17 cellular contexts compared by ENCODE assay signal in the genomic region with DNA sequence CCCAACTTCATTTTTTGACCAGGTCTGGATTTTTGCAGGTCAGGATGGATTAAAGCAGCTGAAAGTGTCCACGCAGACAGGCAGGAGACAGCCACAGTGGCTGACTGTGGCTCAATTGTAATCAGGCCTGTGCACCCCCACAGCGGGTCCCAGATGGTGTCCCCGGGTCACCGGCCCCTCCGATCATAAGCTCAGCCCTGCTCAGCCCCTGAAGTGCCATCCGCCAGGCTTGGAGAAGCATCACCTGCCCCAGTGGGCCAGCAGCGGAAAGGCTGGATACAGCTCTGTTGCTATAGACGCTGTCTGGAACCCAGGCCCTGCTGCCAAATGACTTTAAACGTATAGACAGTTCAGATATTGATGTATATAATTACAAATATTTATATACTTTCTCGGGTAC.
"Had no signal": no experiment of that assay in that cellular context is flagged by ENCODE, and none has a peak within 500 bp of the region (broad histone marks: within the 10 kb centered on the region; RNA-seq: fewer than 3 reads in every experiment).

No MANE protein-coding gene starts in this region.

- ATAC-seq: activated T-cell treated with anti-CD3 and anti-CD28 coated beads, Interleukin-2, amount 50 U/mL, for 72 hours; body of pancreas; effector memory CD8-positive, alpha-beta T cell; gastrocnemius medialis; stimulated activated naive CD8-positive, alpha-beta T cell treated with anti-CD3 and anti-CD28 coated beads, Interleukin-15, Interleukin-2, amounts not matched to agents 100 U/mL and 50 U/mL, for 24 hours had no signal

- H3K4me3 Mint-ChIP-seq: activated CD4-positive, alpha-beta memory T cell treated with anti-CD3 and anti-CD28 coated beads, Interleukin-2, amount 10 ng/mL, durations not matched to agents 7 days and 5 days; activated T-cell treated with anti-CD3 and anti-CD28 coated beads, Interleukin-2, amount 50 U/mL, for 72 hours; dendritic cell treated with granulocyte-macrophage colony-stimulating factor and Interleukin-4, amounts not matched to agents 40 ng/mL and 50 ng/mL, for 4 days; effector memory CD8-positive, alpha-beta T cell; mesothelial cell of epicardium; neural crest cell had no signal

- H3K9me3 Mint-ChIP-seq: activated CD4-positive, alpha-beta memory T cell treated with anti-CD3 and anti-CD28 coated beads, Interleukin-2, amount 10 ng/mL, durations not matched to agents 7 days and 5 days; activated T-cell treated with anti-CD3 and anti-CD28 coated beads, Interleukin-2, amount 50 U/mL, for 72 hours; dendritic cell treated with granulocyte-macrophage colony-stimulating factor and Interleukin-4, amounts not matched to agents 40 ng/mL and 50 ng/mL, for 4 days; effector memory CD8-positive, alpha-beta T cell; mesothelial cell of epicardium; neural crest cell had no signal

- H3K27me3 Mint-ChIP-seq: activated CD4-positive, alpha-beta memory T cell treated with anti-CD3 and anti-CD28 coated beads, Interleukin-2, amount 10 ng/mL, durations not matched to agents 7 days and 5 days had no signal

- H3K36me3 ChIP-seq: gastrocnemius medialis, uterus had no signal

- H3K4me3 ChIP-seq: body of pancreas, gastrocnemius medialis, testis, uterus had no signal

- H3K27me3 ChIP-seq: body of pancreas, gastrocnemius medialis, testis, uterus had no signal

- H3K27ac Mint-ChIP-seq: activated CD4-positive, alpha-beta memory T cell treated with anti-CD3 and anti-CD28 coated beads, Interleukin-2, amount 10 ng/mL, durations not matched to agents 7 days and 5 days; activated T-cell treated with anti-CD3 and anti-CD28 coated beads, Interleukin-2, amount 50 U/mL, for 72 hours; dendritic cell treated with granulocyte-macrophage colony-stimulating factor and Interleukin-4, amounts not matched to agents 40 ng/mL and 50 ng/mL, for 4 days; effector memory CD8-positive, alpha-beta T cell; mesothelial cell of epicardium had no signal

- H3K27ac ChIP-seq: body of pancreas, epithelial cell of prostate, gastrocnemius medialis, testis, uterus had no signal

- H3K9me3 ChIP-seq: body of pancreas, gastrocnemius medialis, testis, uterus had no signal

- DNase-seq: activated CD4-positive, alpha-beta memory T cell treated with anti-CD3 and anti-CD28 coated beads, Interleukin-2, amount 10 ng/mL, durations not matched to agents 7 days and 5 days; activated CD4-positive, alpha-beta T cell treated with anti-CD3 and anti-CD28 coated beads for 1 hour; activated naive CD4-positive, alpha-beta T cell treated with Interleukin-2 at 50 U/mL for 16 hours; activated T-cell treated with anti-CD3 and anti-CD28 coated beads, Interleukin-2, amount 50 U/mL, for 72 hours; effector memory CD8-positive, alpha-beta T cell; gastrocnemius medialis; stimulated activated CD4-positive, alpha-beta T cell treated with anti-CD3 and anti-CD28 coated beads, Interleukin-4, amount 100 ng/mL, for 1 hour; stimulated activated CD8-positive, alpha-beta memory T cell treated with anti-CD3 and anti-CD28 coated beads, Interleukin-4, amount 100 ng/mL, for 48 hours; stimulated activated naive CD8-positive, alpha-beta T cell treated with anti-CD3 and anti-CD28 coated beads, Interleukin-15, Interleukin-2, amounts not matched to agents 100 U/mL and 50 U/mL, for 24 hours; T-helper 9 cell; testis had no signal

- H3K4me1 ChIP-seq: body of pancreas, gastrocnemius medialis, testis, uterus had no signal

- H3K4me1 Mint-ChIP-seq: mesothelial cell of epicardium, neural crest cell had no signal
